In genomic region chr19:33814181-33815165, GRCh38 we compare ENCODE assay signal across 3 cellular contexts.
TF ChIP-seq lines count a peak whose summit lies in the region.

No MANE protein-coding gene starts in this region.

TF ChIP-seq in IMR-90, 13 proteins besides CTCF, POLR2A, EP300 and RAD21:
- TF ChIP-seq NFE2L2 (IDR thresholded peaks at IDR 0.05; ENCODE audit: low read depth, low read length) (no peak), RCOR1 (IDR thresholded peaks at IDR 0.05; ENCODE audit: insufficient replicate concordance, low read length) (no peak), USF2 (IDR thresholded peaks at IDR 0.05; ENCODE audit: low read depth, low read length) (no peak), BHLHE40 (IDR thresholded peaks at IDR 0.05; ENCODE audit: low read depth, low read length) (no peak), CHD1 (IDR thresholded peaks at IDR 0.05; ENCODE audit: low read depth, low read length) (no peak), MXI1 (IDR thresholded peaks at IDR 0.05; ENCODE audit: borderline replicate concordance, low read depth, low read length) (no peak), ELK1 (IDR thresholded peaks at IDR 0.05; ENCODE audit: borderline replicate concordance, low read depth, low read length) (no peak), CEBPB (IDR thresholded peaks at IDR 0.05; ENCODE audit: low read depth, low read length) (no peak), MAFK (IDR thresholded peaks at IDR 0.05; ENCODE audit: low read depth, low read length) (no peak), RFX5 (IDR thresholded peaks at IDR 0.05; ENCODE audit: low read depth, low read length) (no peak), MAZ (IDR thresholded peaks at IDR 0.05; ENCODE audit: borderline replicate concordance, low read depth, low read length) (no peak), SMC3 (IDR thresholded peaks at IDR 0.05; ENCODE audit: low read depth, low read length) (no peak), FOS (IDR thresholded peaks at IDR 0.05; ENCODE audit: low read depth, low read length) (no peak)

TF ChIP-seq in endothelial cell of umbilical vein, 7 proteins besides CTCF, POLR2A, EP300 and RAD21:
- TF ChIP-seq MYC (IDR thresholded peaks at IDR 0.05; ENCODE audit: low read depth, low read length) (no peak), POLR2AphosphoS5 (IDR thresholded peaks at IDR 0.05; ENCODE audit: insufficient read depth, low read depth, low read length) (no peak), EZH2 (IDR thresholded peaks at IDR 0.05; ENCODE audit: borderline replicate concordance, low read depth, low read length, severe bottlenecking) (no peak), FOS (IDR thresholded peaks at IDR 0.05; ENCODE audit: borderline replicate concordance, insufficient read depth, low read length) (no peak), GATA2 (IDR thresholded peaks at IDR 0.05; ENCODE audit: insufficient read depth, insufficient read length, low read depth, low read length) (no peak), MAX (IDR thresholded peaks at IDR 0.05; ENCODE audit: insufficient read depth, insufficient read length) (no peak), JUN (IDR thresholded peaks at IDR 0.05; ENCODE audit: borderline replicate concordance, insufficient read depth, insufficient read length, low read depth) (no peak)

TF ChIP-seq in GM23338, 12 proteins besides CTCF, POLR2A, EP300 and RAD21:
- TF ChIP-seq POLR2AphosphoS5 (IDR thresholded peaks at IDR 0.05; ENCODE audit: low read depth) (no peak), ZNF331 (CRISPR knock-in tag; IDR thresholded peaks at IDR 0.05; ENCODE audit: low read depth) (no peak), EZH2phosphoT487 (IDR thresholded peaks at IDR 0.05; ENCODE audit: unreplicated experiment) (no peak)
